12 cellular contexts compared by ENCODE assay signal in the genomic region with DNA sequence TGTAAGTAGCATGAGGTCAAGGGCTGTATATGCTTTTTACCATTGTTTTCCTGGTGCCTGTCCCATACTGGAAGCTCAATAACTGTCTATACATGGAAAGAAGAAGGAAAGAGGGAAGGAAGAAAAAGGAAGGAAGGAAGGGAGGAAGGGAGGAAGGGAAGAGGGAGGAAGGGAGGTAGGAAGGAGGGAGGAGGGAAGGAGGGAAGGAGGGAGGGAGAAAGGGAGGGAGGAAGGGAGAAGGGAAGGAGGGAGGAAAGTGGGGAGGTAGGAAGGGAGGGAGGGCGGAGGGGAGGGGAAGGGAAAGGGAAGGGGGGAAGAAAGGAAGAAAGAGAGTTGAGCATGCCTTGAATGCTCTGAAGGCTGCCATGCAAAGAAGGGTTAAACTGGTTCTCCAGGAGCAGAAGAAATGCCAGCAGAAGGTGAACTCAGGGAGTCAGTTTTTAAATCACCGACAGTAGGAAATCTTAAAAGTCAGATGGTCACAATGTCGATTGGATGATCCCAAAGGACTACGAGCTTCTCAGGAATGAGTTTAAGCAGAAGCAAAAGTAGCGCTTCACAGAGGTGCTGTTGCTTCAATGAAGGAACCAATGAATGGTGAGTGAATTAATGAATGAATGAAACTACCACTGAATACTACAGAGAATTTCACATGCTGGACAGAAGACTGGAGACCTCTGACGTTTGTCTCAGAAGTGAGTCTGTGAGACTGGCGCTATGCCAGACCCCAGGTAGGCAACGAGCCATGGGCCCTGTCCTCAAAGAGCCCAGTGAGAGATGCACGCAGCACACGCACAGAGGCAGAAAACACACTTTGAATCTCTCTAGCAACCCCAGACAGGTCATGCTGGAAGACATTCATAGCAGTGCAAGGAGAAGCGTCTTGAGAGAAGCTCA.
DNase-seq lines count a peak whose midpoint lies in the region; ATAC-seq and TF ChIP-seq lines count a peak whose summit lies in the region.
"Had no signal": no experiment of that assay in that cellular context is flagged by ENCODE, and none has a peak within 500 bp of the region (broad histone marks: within the 10 kb centered on the region; RNA-seq: fewer than 3 reads in every experiment).

No MANE protein-coding gene starts in this region.

- no peak overlapping the region for H2AFZ ChIP-seq in MM.1S (ENCODE audit: low read length)

- no peak overlapping the region for H3K27ac ChIP-seq in HEK293 (ENCODE audit: extremely low read depth, low read depth, low read length)
- H3K27ac ChIP-seq in VCaP: peak overlapping the region; percentile 22; the same call in 1 of the 2 replicates
- H3K27ac ChIP-seq in MM.1S (ENCODE audit: low read length): no peak overlapping the region
- H3K27ac ChIP-seq: skin epidermis had no signal

- H3K27ac Mint-ChIP-seq in nephron progenitor cell: no peak overlapping the region
- H3K27ac Mint-ChIP-seq: CD4-positive, alpha-beta memory T cell; natural killer cell treated with Interleukin-12 subunit alpha and Interleukin-12 subunit beta and Interleukin-15 and Interleukin-18, amount 100 ng/mL, for 72 hours had no signal

- H3K4me1 ChIP-seq in HEK293 (ENCODE audit: control insufficient read depth, insufficient read depth, low read length) (no peaks in the 10 kb centered on the region), MM.1S (ENCODE audit: low read length) (no peaks in the 10 kb centered on the region)

- intact Hi-C loops in Right ventricle myocardium inferior (cut with DNase I): loop anchor here (5.0 kb wide), 1 partner anchor 38 kb away; no protein-coding TSS in a partner anchor
- intact Hi-C loops in sciatic nerve (cut with DNase I): loop anchor here (5.0 kb wide), 1 partner anchor 33 kb away; no protein-coding TSS in a partner anchor

- H3K36me3 ChIP-seq in HEK293 (ENCODE audit: control insufficient read depth in 2 of 2, insufficient read depth in 1 of 2, low read length in 2 of 2): no peaks in the 10 kb centered on the region
- no peaks in the 10 kb centered on the region for H3K36me3 ChIP-seq in MM.1S (replicated peaks; ENCODE audit: insufficient read depth, low read length)

- H3K27me3 ChIP-seq in MM.1S (replicated peaks; ENCODE audit: insufficient read depth, low read length): no peaks in the 10 kb centered on the region

- H3K9me3 ChIP-seq in HEK293 (ENCODE audit: control insufficient read depth, insufficient read depth, low read depth, low read length) (no peaks in the 10 kb centered on the region), MM.1S (replicated peaks; ENCODE audit: insufficient read depth, low read length) (no peaks in the 10 kb centered on the region)

- H3K4me1 Mint-ChIP-seq in nephron progenitor cell: peaks cover 45% of the 10 kb centered on the region

- H3K4me3 ChIP-seq in HEK293 (ENCODE audit: low read depth, low read length): no peak overlapping the region
- no peak overlapping the region for H3K4me3 ChIP-seq in MM.1S (ENCODE audit: low read length)
- H3K4me3 ChIP-seq: skin epidermis had no signal

- H3K4me3 Mint-ChIP-seq in nephron progenitor cell: no peak overlapping the region
- H3K4me3 Mint-ChIP-seq: CD4-positive, alpha-beta memory T cell; natural killer cell treated with Interleukin-12 subunit alpha and Interleukin-12 subunit beta and Interleukin-15 and Interleukin-18, amount 100 ng/mL, for 72 hours had no signal

- no peak overlapping the region for H3K4me2 ChIP-seq in MM.1S (ENCODE audit: low read depth, low read length)

- H3K27me3 Mint-ChIP-seq in nephron progenitor cell (ENCODE audit: low read depth, poor library complexity): peaks cover 33% of the 10 kb centered on the region

- no peaks in the 10 kb centered on the region for H3K36me3 Mint-ChIP-seq in nephron progenitor cell (ENCODE audit: low read depth)
- H3K36me3 Mint-ChIP-seq: CD4-positive, alpha-beta memory T cell; natural killer cell treated with Interleukin-12 subunit alpha and Interleukin-12 subunit beta and Interleukin-15 and Interleukin-18, amount 100 ng/mL, for 72 hours had no signal

- no peak for TF ChIP-seq CTCF in HEK293 (tag by site-specific recombination; IDR thresholded peaks at IDR 0.05)
- no peak for TF ChIP-seq CTCF in VCaP (conservative IDR thresholded peaks at IDR 0.05)
- TF ChIP-seq CTCF in nephron progenitor cell (IDR thresholded peaks at IDR 0.05): no peak
- no peak for TF ChIP-seq CTCF in MM.1S (IDR thresholded peaks at IDR 0.05; ENCODE audit: low read length)

- H3K79me2 ChIP-seq in MM.1S (ENCODE audit: low read length): no peaks in the 10 kb centered on the region

- no peaks in the 10 kb centered on the region for H3F3A ChIP-seq in MM.1S (ENCODE audit: insufficient read depth, low read length)

- no peak overlapping the region for H3K9ac ChIP-seq in MM.1S (ENCODE audit: low read length)

- POLR2A ChIA-PET in HEK293 (lab: Yijun Ruan, JAX): interaction anchor here (0.6 to 1.5 kb wide), 3 partner anchors 33 to 66 kb away, joined by 3 to 4 read pairs (median 4); no protein-coding TSS in a partner anchor

- H4K20me1 ChIP-seq in MM.1S (ENCODE audit: insufficient read depth, low read length): no peaks in the 10 kb centered on the region

- no peaks in the 10 kb centered on the region for H3K9me3 Mint-ChIP-seq in nephron progenitor cell
- H3K9me3 Mint-ChIP-seq: natural killer cell treated with Interleukin-12 subunit alpha and Interleukin-12 subunit beta and Interleukin-15 and Interleukin-18, amount 100 ng/mL, for 72 hours had no signal

- CTCF ChIA-PET in HEK293 (lab: Yijun Ruan, JAX): interaction anchor here (0.6 to 3.7 kb wide), 7 partner anchors 9 to 239 kb away, joined by 3 to 11 read pairs (median 4); partner anchors contain the start of gene VEGFA

- DNase-seq in Right ventricle myocardium inferior (ENCODE audit: missing footprints) (peak; percentile 50), sciatic nerve (ENCODE audit: low spot score) (peak; percentile 57), NCI-H524 treated with DMSO at 0.1 percent for 48 hours (lab: John Stamatoyannopoulos, UW) (no peak), nephron progenitor cell (no peak), MM.1S (no peak)
- DNase-seq in stimulated activated CD8-positive, alpha-beta memory T cell treated with anti-CD3 and anti-CD28 coated beads, Interleukin-4, amount 100 ng/mL, for 48 hours: no peak
- DNase-seq: CD4-positive, alpha-beta memory T cell; NCI-H2227 treated with DMSO at 0.1 percent for 48 hours had no signal

- peak; percentile 16 for ATAC-seq in Right ventricle myocardium inferior
- ATAC-seq in sciatic nerve: no peak

- H3K9me2 ChIP-seq in MM.1S (replicated peaks; ENCODE audit: insufficient read depth, low read length): no peaks in the 10 kb centered on the region

TF ChIP-seq in HEK293, 187 proteins besides CTCF, POLR2A, EP300 and RAD21:
- TF ChIP-seq ZBTB8A (tag by site-specific recombination; IDR thresholded peaks at IDR 0.05): no peak
- no peak for TF ChIP-seq ZNF449 (tag by site-specific recombination; IDR thresholded peaks at IDR 0.05)
- TF ChIP-seq REST (tag by site-specific recombination; IDR thresholded peaks at IDR 0.05): peak; percentile 52; the same call in 1 of the 2 replicates
- peak; percentile 67 for TF ChIP-seq PRDM1 (tag by site-specific recombination; IDR thresholded peaks at IDR 0.05)
- no peak for TF ChIP-seq ZNF354C (tag by site-specific recombination; IDR thresholded peaks at IDR 0.05; ENCODE audit: borderline replicate concordance, low read depth)
- no peak for TF ChIP-seq ZNF157 (tag by site-specific recombination; IDR thresholded peaks at IDR 0.05)
- TF ChIP-seq ZNF366 (tag by site-specific recombination; conservative IDR thresholded peaks at IDR 0.05): peak; percentile 88
- peak; percentile 57; the same call in 1 of the 2 replicates for TF ChIP-seq ZNF24 (tag by site-specific recombination; IDR thresholded peaks at IDR 0.05)
- peak; percentile 29; the same call in 1 of the 2 replicates for TF ChIP-seq WT1 (tag by site-specific recombination; IDR thresholded peaks at IDR 0.05)
- no peak for TF ChIP-seq ZNF768 (tag by site-specific recombination; IDR thresholded peaks at IDR 0.05)

Comparison
In these comparisons a context has a peak if more than half of its experiments do, and no peak if none do; other contexts are left out.
1. DNase-seq: peak in Right ventricle myocardium inferior (single experiment) and sciatic nerve (single experiment); none in NCI-H524 treated with DMSO at 0.1 percent for 48 hours (single experiment), nephron progenitor cell (single experiment), stimulated activated CD8-positive, alpha-beta memory T cell treated with anti-CD3 and anti-CD28 coated beads, Interleukin-4, amount 100 ng/mL, for 48 hours (single experiment) and MM.1S (single experiment).